10 cellular contexts compared by ENCODE assay signal in the genomic region with DNA sequence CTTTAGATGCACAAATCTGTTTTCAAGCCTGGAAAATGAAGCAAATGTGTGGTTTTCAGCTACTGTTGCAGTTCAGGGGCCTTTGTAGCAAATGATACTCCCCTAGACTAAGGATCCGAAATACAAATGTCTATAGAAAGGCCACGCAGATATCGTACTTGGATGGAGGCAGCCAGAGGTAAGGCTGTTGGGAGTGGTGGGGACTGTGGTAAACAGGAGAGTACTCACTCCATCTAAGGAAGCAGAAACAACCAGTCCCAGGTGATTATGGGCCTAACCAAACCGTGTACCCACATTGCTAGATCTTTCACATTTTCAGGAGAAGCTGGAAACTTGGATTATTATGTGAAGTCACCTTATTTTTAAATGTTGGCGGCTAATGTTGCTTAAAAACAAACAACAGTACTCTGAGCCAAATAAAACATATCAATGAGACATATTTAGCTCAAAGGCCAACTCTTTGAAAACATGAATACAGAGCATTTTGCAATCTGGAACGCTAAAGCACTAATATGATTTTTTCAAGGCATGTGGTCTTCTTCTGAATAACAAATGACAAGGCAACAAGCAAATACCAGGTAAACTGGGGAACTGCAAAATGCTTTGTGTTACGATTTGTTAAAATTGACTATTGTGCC.
DNase-seq lines count a peak whose midpoint lies in the region; ATAC-seq and TF ChIP-seq lines count a peak whose summit lies in the region.
"Had no signal": no experiment of that assay in that cellular context is flagged by ENCODE, and none has a peak within 500 bp of the region (broad histone marks: within the 10 kb centered on the region; RNA-seq: fewer than 3 reads in every experiment).

No MANE protein-coding gene starts in this region.

- H3K4me3 ChIP-seq in testis (no peak overlapping the region), endodermal cell (ENCODE audit: low read length) (no peak overlapping the region)
- H3K4me3 ChIP-seq: left lung had no signal

- H3K4me1 Mint-ChIP-seq in activated naive CD4-positive, alpha-beta T cell treated with anti-CD3 and anti-CD28 coated beads, Interleukin-2, amount 10 ng/mL, durations not matched to agents 7 days and 5 days, result peaks cover 47% of the 10 kb centered on the region
- peaks cover 34% of the 10 kb centered on the region for H3K4me1 Mint-ChIP-seq in endodermal cell

- H3K27me3 ChIP-seq in testis (no peaks in the 10 kb centered on the region), endodermal cell (ENCODE audit: control insufficient read depth, insufficient read depth, low read length, poor library complexity, severe bottlenecking) (no peaks in the 10 kb centered on the region)
- H3K27me3 ChIP-seq: left lung had no signal

- intact Hi-C loops in testis (cut with DNase I; ENCODE audit: low total_unique reads), result no loop called here

- H3K9ac ChIP-seq in endodermal cell (ENCODE audit: extremely low read depth, low read length, poor library complexity, severe bottlenecking), result no peak overlapping the region

- no peaks in the 10 kb centered on the region for H3K27me3 Mint-ChIP-seq in activated naive CD4-positive, alpha-beta T cell treated with anti-CD3 and anti-CD28 coated beads, Interleukin-2, amount 10 ng/mL, durations not matched to agents 7 days and 5 days
- H3K27me3 Mint-ChIP-seq in endodermal cell (ENCODE audit: insufficient read depth), result no peaks in the 10 kb centered on the region

- peak overlapping the region; percentile 33 for H3K27ac Mint-ChIP-seq in activated naive CD4-positive, alpha-beta T cell treated with anti-CD3 and anti-CD28 coated beads, Interleukin-2, amount 10 ng/mL, durations not matched to agents 7 days and 5 days
- peak overlapping the region; percentile 89 to 97 for H3K27ac Mint-ChIP-seq in activated naive CD4-positive, alpha-beta T cell treated with anti-CD3 and anti-CD28 coated beads, Interleukin-2, amount 50 U/mL, for 72 hours
- no peak overlapping the region for H3K27ac Mint-ChIP-seq in endodermal cell
- H3K27ac Mint-ChIP-seq: effector memory CD8-positive, alpha-beta T cell had no signal

- H3K36me3 Mint-ChIP-seq in activated naive CD4-positive, alpha-beta T cell treated with anti-CD3 and anti-CD28 coated beads, Interleukin-2, amount 10 ng/mL, durations not matched to agents 7 days and 5 days, result no peaks in the 10 kb centered on the region
- H3K36me3 Mint-ChIP-seq in activated naive CD4-positive, alpha-beta T cell treated with anti-CD3 and anti-CD28 coated beads, Interleukin-2, amount 50 U/mL, for 72 hours, result no peaks in the 10 kb centered on the region
- H3K36me3 Mint-ChIP-seq in endodermal cell (ENCODE audit: low read depth), result no peaks in the 10 kb centered on the region

- no peak for DNase-seq in activated naive CD4-positive, alpha-beta T cell treated with anti-CD3 and anti-CD28 coated beads, Interleukin-2, amount 10 ng/mL, durations not matched to agents 7 days and 5 days
- DNase-seq in activated naive CD4-positive, alpha-beta T cell treated with anti-CD3 and anti-CD28 coated beads, Interleukin-2, amount 50 U/mL, for 16 hours, result no peak
- no peak for DNase-seq in activated naive CD4-positive, alpha-beta T cell treated with anti-CD3 and anti-CD28 coated beads, Interleukin-2, amount 50 U/mL, for 72 hours (ENCODE audit: low spot score in 2 of 2)
- DNase-seq in left lobe of liver (ENCODE audit: low spot score), result no peak
- no peak for DNase-seq in testis
- DNase-seq in endodermal cell, result no peak

- H3K27ac ChIP-seq in testis, result peak overlapping the region; percentile 44 to 48
- no peak overlapping the region for H3K27ac ChIP-seq in endodermal cell (ENCODE audit: low read depth, low read length)
- H3K27ac ChIP-seq: left lung had no signal

- TF ChIP-seq POLR2A in testis (IDR thresholded peaks at IDR 0.05), result no peak

- peaks cover 20% of the 10 kb centered on the region for H3K4me1 ChIP-seq in testis
- peaks cover 21% of the 10 kb centered on the region for H3K4me1 ChIP-seq in endodermal cell (ENCODE audit: control insufficient read depth, insufficient read depth, low read length)

- H3K36me3 ChIP-seq in testis (ENCODE audit: low read depth, missing control alignments), result no peaks in the 10 kb centered on the region
- no peaks in the 10 kb centered on the region for H3K36me3 ChIP-seq in endodermal cell (ENCODE audit: control insufficient read depth, insufficient read depth, low read length)
- H3K36me3 ChIP-seq: left lung had no signal

- no peak overlapping the region for H3K4me3 Mint-ChIP-seq in activated naive CD4-positive, alpha-beta T cell treated with anti-CD3 and anti-CD28 coated beads, Interleukin-2, amount 10 ng/mL, durations not matched to agents 7 days and 5 days
- H3K4me3 Mint-ChIP-seq in endodermal cell, result no peak overlapping the region

- ATAC-seq in activated naive CD4-positive, alpha-beta T cell treated with anti-CD3 and anti-CD28 coated beads, Interleukin-2, amount 50 U/mL, for 72 hours, result no peak
- ATAC-seq in left lobe of liver, result peak; percentile 40
- ATAC-seq in HG02678 (IDR thresholded peaks at IDR 0.05; ENCODE audit: unreplicated experiment), result no peak
- ATAC-seq in GM18870 (IDR thresholded peaks at IDR 0.05; ENCODE audit: unreplicated experiment), result no peak

- no peak for TF ChIP-seq CTCF in testis (IDR thresholded peaks at IDR 0.05)
- TF ChIP-seq CTCF in endodermal cell (conservative IDR thresholded peaks at IDR 0.05), result no peak

- no peaks in the 10 kb centered on the region for H3K9me3 Mint-ChIP-seq in activated naive CD4-positive, alpha-beta T cell treated with anti-CD3 and anti-CD28 coated beads, Interleukin-2, amount 10 ng/mL, durations not matched to agents 7 days and 5 days
- no peaks in the 10 kb centered on the region for H3K9me3 Mint-ChIP-seq in activated naive CD4-positive, alpha-beta T cell treated with anti-CD3 and anti-CD28 coated beads, Interleukin-2, amount 50 U/mL, for 72 hours
- H3K9me3 Mint-ChIP-seq in endodermal cell, result no peaks in the 10 kb centered on the region
- H3K9me3 Mint-ChIP-seq: effector memory CD8-positive, alpha-beta T cell had no signal

- CTCF ChIA-PET in activated naive CD4-positive, alpha-beta T cell treated with anti-CD3 and anti-CD28 coated beads, Interleukin-2, amount 10 ng/mL, durations not matched to agents 7 days and 5 days (lab: Charles Lee), result interaction anchor here (0.8 to 9.5 kb wide), 16 partner anchors 9 to 221 kb away, joined by 3 to 131 read pairs (median 4); a partner anchor contains a TSS

- H3K9me3 ChIP-seq in testis (no peaks in the 10 kb centered on the region), endodermal cell (ENCODE audit: control insufficient read depth, low read length) (no peaks in the 10 kb centered on the region)
- H3K9me3 ChIP-seq: left lung had no signal

- 63 to 70% methylated on average over 7 of the region's 7 CpGs for WGBS in testis, 2 donors
- 92 to 97% methylated on average over 5 to 7 of the region's 7 CpGs for WGBS in endodermal cell (ENCODE audit: insufficient coverage in 1 of 2, insufficient read length in 1 of 2), 2 experiments
